1 cellular context compared by ENCODE assay signal in the genomic region with DNA sequence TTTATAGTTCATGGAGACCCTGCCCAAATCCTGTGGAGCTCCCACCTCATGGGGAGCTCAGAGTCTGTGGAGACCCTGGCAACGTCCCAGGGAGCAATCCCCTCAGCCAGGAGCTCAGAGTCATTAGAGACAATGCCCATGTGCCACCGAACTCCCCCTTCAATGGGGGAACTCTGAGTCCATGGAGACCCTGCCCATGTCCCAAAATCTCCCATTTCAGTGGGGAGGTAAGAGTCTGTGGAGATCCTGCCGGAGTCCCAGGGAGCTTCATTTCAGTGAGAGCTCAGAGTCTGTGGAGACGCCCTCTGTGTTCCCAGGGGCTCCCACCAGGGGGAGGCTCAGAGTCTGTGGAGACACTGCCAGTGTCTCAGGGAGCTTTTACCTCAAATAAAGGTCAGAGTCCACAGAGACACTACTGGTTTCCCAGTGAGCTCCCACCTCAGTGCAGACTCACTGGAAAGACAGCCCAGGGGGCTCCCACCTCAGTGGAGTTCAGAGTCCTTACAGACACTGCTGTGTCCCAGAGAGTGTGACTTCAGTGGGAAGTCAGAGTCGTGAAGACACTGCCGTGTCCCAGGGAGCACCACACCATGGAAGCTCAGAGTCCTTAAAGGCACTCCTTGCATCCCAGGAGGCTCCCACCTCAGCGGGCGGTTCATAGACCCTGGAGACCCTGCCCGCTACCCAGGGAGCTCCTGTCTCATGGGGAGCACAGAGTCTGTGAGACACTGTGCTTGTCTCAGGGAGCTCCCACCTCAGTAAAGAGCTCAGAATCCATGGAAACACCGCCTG.
TF ChIP-seq lines count a peak whose summit lies in the region.

No MANE protein-coding gene starts in this region.

TF ChIP-seq in HepG2, 621 proteins besides CTCF, POLR2A, EP300 and RAD21 (continued from another document and continues in another):
- TF ChIP-seq, protein P1, sequence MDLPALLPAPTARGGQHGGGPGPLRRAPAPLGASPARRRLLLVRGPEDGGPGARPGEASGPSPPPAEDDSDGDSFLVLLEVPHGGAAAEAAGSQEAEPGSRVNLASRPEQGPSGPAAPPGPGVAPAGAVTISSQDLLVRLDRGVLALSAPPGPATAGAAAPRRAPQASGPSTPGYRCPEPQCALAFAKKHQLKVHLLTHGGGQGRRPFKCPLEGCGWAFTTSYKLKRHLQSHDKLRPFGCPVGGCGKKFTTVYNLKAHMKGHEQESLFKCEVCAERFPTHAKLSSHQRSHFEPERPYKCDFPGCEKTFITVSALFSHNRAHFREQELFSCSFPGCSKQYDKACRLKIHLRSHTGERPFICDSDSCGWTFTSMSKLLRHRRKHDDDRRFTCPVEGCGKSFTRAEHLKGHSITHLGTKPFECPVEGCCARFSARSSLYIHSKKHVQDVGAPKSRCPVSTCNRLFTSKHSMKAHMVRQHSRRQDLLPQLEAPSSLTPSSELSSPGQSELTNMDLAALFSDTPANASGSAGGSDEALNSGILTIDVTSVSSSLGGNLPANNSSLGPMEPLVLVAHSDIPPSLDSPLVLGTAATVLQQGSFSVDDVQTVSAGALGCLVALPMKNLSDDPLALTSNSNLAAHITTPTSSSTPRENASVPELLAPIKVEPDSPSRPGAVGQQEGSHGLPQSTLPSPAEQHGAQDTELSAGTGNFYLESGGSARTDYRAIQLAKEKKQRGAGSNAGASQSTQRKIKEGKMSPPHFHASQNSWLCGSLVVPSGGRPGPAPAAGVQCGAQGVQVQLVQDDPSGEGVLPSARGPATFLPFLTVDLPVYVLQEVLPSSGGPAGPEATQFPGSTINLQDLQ (CRISPR knock-in tag; IDR thresholded peaks at IDR 0.05) = 0 out of 2 replicates have a peak, but pooled peaks have one; percentile 17
- TF ChIP-seq ZNF496 (CRISPR knock-in tag; IDR thresholded peaks at IDR 0.05; ENCODE audit: insufficient replicate concordance) (no peak), CBX1 (IDR thresholded peaks at IDR 0.05; ENCODE audit: low read depth) (no peak), HNF4G (IDR thresholded peaks at IDR 0.05; ENCODE audit: borderline replicate concordance, low read depth, low read length) (peak; percentile 31; the same call in 1 of the 2 replicates), HNF4G (CRISPR knock-in tag; IDR thresholded peaks at IDR 0.05; ENCODE audit: borderline replicate concordance, low read depth) (no peak), SP1 (IDR thresholded peaks at IDR 0.05) (no peak), SP1 (CRISPR knock-in tag; IDR thresholded peaks at IDR 0.05) (no peak), ZNF264 (CRISPR knock-in tag; IDR thresholded peaks at IDR 0.05) (no peak), PTBP1 (IDR thresholded peaks at IDR 0.05; ENCODE audit: low read depth, low read length, poor library complexity, severe bottlenecking) (no peak), RXRB (CRISPR knock-in tag; IDR thresholded peaks at IDR 0.05; ENCODE audit: borderline replicate concordance) (0 out of 2 replicates have a peak, but pooled peaks have one; percentile 17), FLYWCH1 (CRISPR knock-in tag; IDR thresholded peaks at IDR 0.05) (no peak), HNF4A (CRISPR knock-in tag; IDR thresholded peaks at IDR 0.05) (peak; percentile 67; the same call in 1 of the 2 replicates), STAG1 (CRISPR knock-in tag; IDR thresholded peaks at IDR 0.05) (peak; percentile 56), HOXA3 (CRISPR knock-in tag; IDR thresholded peaks at IDR 0.05) (peak; percentile 18; the same call in 1 of the 2 replicates), RORA (CRISPR knock-in tag; IDR thresholded peaks at IDR 0.05) (no peak), ZNF629 (CRISPR knock-in tag; conservative IDR thresholded peaks at IDR 0.05) (no peak), ZNF562 (CRISPR knock-in tag; IDR thresholded peaks at IDR 0.05; ENCODE audit: borderline replicate concordance) (no peak), ZNF773 (CRISPR knock-in tag; IDR thresholded peaks at IDR 0.05; ENCODE audit: borderline replicate concordance) (no peak), PLRG1 (conservative IDR thresholded peaks at IDR 0.05) (no peak), ZC3H13 (CRISPR knock-in tag; IDR thresholded peaks at IDR 0.05) (no peak), SP4 (CRISPR knock-in tag; IDR thresholded peaks at IDR 0.05) (no peak), SIX1 (CRISPR knock-in tag; IDR thresholded peaks at IDR 0.05; ENCODE audit: borderline replicate concordance) (no peak), ZBTB8A (CRISPR knock-in tag; IDR thresholded peaks at IDR 0.05; ENCODE audit: borderline replicate concordance, low read depth) (no peak), ZNF263 (CRISPR knock-in tag; IDR thresholded peaks at IDR 0.05) (peak; percentile 66; the same call in 1 of the 2 replicates), ZBTB1 (CRISPR knock-in tag; IDR thresholded peaks at IDR 0.05; ENCODE audit: borderline replicate concordance) (no peak), ZNF350 (CRISPR knock-in tag; IDR thresholded peaks at IDR 0.05; ENCODE audit: borderline replicate concordance, low read depth) (0 out of 2 replicates have a peak, but pooled peaks have one; percentile 4)
- TF ChIP-seq, protein P2, sequence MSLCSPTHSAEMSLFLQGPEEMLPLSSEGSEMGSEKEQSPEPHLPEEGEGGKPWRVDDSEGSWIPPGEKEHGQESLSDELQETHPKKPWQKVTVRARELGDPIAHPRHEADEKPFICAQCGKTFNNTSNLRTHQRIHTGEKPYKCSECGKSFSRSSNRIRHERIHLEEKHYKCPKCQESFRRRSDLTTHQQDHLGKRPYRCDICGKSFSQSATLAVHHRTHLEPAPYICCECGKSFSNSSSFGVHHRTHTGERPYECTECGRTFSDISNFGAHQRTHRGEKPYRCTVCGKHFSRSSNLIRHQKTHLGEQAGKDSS (CRISPR knock-in tag; IDR thresholded peaks at IDR 0.05; ENCODE audit: borderline replicate concordance, low read depth) = no peak
- TF ChIP-seq, protein P3, sequence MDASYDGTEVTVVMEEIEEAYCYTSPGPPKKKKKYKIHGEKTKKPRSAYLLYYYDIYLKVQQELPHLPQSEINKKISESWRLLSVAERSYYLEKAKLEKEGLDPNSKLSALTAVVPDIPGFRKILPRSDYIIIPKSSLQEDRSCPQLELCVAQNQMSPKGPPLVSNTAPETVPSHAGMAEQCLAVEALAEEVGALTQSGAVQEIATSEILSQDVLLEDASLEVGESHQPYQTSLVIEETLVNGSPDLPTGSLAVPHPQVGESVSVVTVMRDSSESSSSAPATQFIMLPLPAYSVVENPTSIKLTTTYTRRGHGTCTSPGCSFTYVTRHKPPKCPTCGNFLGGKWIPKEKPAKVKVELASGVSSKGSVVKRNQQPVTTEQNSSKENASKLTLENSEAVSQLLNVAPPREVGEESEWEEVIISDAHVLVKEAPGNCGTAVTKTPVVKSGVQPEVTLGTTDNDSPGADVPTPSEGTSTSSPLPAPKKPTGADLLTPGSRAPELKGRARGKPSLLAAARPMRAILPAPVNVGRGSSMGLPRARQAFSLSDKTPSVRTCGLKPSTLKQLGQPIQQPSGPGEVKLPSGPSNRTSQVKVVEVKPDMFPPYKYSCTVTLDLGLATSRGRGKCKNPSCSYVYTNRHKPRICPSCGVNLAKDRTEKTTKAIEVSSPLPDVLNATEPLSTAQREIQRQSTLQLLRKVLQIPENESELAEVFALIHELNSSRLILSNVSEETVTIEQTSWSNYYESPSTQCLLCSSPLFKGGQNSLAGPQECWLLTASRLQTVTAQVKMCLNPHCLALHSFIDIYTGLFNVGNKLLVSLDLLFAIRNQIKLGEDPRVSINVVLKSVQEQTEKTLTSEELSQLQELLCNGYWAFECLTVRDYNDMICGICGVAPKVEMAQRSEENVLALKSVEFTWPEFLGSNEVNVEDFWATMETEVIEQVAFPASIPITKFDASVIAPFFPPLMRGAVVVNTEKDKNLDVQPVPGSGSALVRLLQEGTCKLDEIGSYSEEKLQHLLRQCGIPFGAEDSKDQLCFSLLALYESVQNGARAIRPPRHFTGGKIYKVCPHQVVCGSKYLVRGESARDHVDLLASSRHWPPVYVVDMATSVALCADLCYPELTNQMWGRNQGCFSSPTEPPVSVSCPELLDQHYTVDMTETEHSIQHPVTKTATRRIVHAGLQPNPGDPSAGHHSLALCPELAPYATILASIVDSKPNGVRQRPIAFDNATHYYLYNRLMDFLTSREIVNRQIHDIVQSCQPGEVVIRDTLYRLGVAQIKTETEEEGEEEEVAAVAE (CRISPR knock-in tag; IDR thresholded peaks at IDR 0.05; ENCODE audit: borderline replicate concordance) = no peak
- TF ChIP-seq, protein P4, sequence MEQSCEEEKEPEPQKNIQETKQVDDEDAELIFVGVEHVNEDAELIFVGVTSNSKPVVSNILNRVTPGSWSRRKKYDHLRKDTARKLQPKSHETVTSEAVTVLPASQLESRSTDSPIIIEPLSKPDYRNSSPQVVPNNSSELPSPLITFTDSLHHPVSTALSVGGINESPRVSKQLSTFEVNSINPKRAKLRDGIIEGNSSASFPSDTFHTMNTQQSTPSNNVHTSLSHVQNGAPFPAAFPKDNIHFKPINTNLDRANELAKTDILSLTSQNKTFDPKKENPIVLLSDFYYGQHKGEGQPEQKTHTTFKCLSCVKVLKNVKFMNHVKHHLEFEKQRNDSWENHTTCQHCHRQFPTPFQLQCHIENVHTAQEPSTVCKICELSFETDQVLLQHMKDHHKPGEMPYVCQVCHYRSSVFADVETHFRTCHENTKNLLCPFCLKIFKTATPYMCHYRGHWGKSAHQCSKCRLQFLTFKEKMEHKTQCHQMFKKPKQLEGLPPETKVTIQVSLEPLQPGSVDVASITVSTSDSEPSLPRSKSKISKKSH (CRISPR knock-in tag; IDR thresholded peaks at IDR 0.05; ENCODE audit: borderline replicate concordance) = no peak
- TF ChIP-seq, protein P5, sequence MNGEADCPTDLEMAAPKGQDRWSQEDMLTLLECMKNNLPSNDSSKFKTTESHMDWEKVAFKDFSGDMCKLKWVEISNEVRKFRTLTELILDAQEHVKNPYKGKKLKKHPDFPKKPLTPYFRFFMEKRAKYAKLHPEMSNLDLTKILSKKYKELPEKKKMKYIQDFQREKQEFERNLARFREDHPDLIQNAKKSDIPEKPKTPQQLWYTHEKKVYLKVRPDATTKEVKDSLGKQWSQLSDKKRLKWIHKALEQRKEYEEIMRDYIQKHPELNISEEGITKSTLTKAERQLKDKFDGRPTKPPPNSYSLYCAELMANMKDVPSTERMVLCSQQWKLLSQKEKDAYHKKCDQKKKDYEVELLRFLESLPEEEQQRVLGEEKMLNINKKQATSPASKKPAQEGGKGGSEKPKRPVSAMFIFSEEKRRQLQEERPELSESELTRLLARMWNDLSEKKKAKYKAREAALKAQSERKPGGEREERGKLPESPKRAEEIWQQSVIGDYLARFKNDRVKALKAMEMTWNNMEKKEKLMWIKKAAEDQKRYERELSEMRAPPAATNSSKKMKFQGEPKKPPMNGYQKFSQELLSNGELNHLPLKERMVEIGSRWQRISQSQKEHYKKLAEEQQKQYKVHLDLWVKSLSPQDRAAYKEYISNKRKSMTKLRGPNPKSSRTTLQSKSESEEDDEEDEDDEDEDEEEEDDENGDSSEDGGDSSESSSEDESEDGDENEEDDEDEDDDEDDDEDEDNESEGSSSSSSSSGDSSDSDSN (CRISPR knock-in tag; IDR thresholded peaks at IDR 0.05) = no peak
- TF ChIP-seq, protein P6, sequence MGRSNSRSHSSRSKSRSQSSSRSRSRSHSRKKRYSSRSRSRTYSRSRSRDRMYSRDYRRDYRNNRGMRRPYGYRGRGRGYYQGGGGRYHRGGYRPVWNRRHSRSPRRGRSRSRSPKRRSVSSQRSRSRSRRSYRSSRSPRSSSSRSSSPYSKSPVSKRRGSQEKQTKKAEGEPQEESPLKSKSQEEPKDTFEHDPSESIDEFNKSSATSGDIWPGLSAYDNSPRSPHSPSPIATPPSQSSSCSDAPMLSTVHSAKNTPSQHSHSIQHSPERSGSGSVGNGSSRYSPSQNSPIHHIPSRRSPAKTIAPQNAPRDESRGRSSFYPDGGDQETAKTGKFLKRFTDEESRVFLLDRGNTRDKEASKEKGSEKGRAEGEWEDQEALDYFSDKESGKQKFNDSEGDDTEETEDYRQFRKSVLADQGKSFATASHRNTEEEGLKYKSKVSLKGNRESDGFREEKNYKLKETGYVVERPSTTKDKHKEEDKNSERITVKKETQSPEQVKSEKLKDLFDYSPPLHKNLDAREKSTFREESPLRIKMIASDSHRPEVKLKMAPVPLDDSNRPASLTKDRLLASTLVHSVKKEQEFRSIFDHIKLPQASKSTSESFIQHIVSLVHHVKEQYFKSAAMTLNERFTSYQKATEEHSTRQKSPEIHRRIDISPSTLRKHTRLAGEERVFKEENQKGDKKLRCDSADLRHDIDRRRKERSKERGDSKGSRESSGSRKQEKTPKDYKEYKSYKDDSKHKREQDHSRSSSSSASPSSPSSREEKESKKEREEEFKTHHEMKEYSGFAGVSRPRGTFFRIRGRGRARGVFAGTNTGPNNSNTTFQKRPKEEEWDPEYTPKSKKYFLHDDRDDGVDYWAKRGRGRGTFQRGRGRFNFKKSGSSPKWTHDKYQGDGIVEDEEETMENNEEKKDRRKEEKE (IDR thresholded peaks at IDR 0.05) = no peak
- TF ChIP-seq, protein P7, sequence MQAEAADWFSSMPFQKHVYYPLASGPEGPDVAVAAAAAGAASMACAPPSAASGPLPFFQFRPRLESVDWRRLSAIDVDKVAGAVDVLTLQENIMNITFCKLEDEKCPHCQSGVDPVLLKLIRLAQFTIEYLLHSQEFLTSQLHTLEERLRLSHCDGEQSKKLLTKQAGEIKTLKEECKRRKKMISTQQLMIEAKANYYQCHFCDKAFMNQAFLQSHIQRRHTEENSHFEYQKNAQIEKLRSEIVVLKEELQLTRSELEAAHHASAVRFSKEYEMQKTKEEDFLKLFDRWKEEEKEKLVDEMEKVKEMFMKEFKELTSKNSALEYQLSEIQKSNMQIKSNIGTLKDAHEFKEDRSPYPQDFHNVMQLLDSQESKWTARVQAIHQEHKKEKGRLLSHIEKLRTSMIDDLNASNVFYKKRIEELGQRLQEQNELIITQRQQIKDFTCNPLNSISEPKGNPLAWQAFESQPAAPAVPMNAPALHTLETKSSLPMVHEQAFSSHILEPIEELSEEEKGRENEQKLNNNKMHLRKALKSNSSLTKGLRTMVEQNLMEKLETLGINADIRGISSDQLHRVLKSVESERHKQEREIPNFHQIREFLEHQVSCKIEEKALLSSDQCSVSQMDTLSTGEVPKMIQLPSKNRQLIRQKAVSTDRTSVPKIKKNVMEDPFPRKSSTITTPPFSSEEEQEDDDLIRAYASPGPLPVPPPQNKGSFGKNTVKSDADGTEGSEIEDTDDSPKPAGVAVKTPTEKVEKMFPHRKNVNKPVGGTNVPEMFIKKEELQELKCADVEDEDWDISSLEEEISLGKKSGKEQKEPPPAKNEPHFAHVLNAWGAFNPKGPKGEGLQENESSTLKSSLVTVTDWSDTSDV (CRISPR knock-in tag; IDR thresholded peaks at IDR 0.05) = no peak
- TF ChIP-seq, protein P8, sequence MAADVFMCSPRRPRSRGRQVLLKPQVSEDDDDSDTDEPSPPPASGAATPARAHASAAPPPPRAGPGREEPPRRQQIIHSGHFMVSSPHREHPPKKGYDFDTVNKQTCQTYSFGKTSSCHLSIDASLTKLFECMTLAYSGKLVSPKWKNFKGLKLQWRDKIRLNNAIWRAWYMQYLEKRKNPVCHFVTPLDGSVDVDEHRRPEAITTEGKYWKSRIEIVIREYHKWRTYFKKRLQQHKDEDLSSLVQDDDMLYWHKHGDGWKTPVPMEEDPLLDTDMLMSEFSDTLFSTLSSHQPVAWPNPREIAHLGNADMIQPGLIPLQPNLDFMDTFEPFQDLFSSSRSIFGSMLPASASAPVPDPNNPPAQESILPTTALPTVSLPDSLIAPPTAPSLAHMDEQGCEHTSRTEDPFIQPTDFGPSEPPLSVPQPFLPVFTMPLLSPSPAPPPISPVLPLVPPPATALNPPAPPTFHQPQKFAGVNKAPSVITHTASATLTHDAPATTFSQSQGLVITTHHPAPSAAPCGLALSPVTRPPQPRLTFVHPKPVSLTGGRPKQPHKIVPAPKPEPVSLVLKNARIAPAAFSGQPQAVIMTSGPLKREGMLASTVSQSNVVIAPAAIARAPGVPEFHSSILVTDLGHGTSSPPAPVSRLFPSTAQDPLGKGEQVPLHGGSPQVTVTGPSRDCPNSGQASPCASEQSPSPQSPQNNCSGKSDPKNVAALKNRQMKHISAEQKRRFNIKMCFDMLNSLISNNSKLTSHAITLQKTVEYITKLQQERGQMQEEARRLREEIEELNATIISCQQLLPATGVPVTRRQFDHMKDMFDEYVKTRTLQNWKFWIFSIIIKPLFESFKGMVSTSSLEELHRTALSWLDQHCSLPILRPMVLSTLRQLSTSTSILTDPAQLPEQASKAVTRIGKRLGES (CRISPR knock-in tag; IDR thresholded peaks at IDR 0.05; ENCODE audit: borderline replicate concordance) = no peak
